In the genomic region with DNA sequence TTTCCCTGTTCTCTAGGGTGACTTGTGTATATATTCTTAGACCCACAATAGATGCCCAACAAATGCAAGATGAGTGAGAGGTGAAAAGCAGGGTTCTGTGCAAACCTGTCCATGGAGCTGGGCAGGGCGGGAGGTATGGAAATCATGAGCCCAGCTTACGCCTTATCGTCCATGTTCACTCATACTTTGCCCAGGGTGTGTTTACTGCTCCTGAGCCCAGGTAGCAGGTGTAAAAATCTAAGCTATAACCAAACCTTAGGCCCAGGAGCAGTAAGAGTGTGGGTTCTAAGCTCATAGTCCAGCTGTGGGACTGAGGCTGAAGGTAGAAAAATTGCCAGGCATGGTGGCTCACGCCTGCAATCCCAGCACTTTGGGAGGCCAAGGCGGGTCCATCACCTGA, we compare ENCODE assay signal across 5 cellular contexts. TPM values are rescaled to one million over a fixed set of nuclear protein-coding genes. Genes with fewer than 3 reads are reported as not detected.
"Had no signal": no experiment of that assay in that cellular context is flagged by ENCODE, and none has a peak within 500 bp of the region (broad histone marks: within the 10 kb centered on the region; RNA-seq: fewer than 3 reads in every experiment).

No MANE protein-coding gene starts in this region.

- H3K4me3 ChIP-seq: GM23338 had no signal

- ATAC-seq: GM23338, HepG2 had no signal

- DNase-seq: H9, HCEC 1CT had no signal

- H3K27ac ChIP-seq: HL-60 had no signal

RNA-seq across cellular contexts. Expression of a gene that starts 48.1 kb away (rescaled TPM):
- total RNA-seq: HepG2 had no signal
